Comparison of ENCODE assay signal across 2 cellular contexts in the genomic region with DNA sequence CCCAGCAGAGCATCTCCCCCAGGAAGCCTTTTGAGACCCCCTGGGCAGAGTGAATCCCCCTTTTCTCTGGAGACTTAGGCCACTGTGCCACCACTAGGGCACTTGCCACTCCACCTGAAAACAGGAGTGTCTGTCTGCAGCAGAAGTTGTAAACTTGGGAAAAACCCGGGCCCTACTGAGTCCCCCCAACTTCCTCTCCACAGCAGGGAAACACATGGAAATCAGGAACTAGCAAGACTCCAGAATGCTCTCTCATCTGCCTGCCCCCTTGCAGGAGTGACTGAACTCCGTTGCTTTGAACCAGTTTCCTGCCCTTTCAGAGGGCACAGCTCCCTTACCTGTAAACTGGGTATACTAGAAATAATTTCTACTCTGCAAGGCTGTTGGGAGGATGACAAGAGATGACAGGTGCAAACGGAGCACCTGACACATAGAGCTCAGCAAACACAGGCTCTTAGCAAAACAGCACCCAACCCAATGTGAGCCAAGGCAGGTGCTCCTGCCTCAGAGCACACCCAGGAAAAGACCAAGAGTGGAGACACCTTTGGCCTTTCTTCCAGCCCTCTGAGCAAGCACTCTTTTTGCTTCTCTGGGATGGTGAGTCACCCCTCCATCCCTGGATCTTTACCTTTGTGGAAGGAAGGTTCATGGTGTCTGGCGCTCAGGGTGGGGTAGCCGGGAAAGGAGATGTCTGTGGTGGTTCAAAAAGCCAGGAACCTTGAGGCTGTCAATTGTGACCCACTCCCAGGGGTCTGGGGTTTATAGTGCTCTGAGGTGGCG.
TF ChIP-seq lines count a peak whose summit lies in the region.

A gene with protein sequence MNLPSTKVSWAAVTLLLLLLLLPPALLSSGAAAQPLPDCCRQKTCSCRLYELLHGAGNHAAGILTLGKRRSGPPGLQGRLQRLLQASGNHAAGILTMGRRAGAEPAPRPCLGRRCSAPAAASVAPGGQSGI (minus strand): TSS at position 736 of the 780 bp plus-strand sequence. CDS start 87 bp downstream, at position 649.

TF ChIP-seq in IMR-90, 13 proteins besides CTCF, POLR2A, EP300 and RAD21:
- no peak for TF ChIP-seq RFX5 (IDR thresholded peaks at IDR 0.05; ENCODE audit: low read depth, low read length)
- no peak for TF ChIP-seq MAFK (IDR thresholded peaks at IDR 0.05; ENCODE audit: low read depth, low read length)
- TF ChIP-seq NFE2L2 (IDR thresholded peaks at IDR 0.05; ENCODE audit: low read depth, low read length): no peak
- no peak for TF ChIP-seq ELK1 (IDR thresholded peaks at IDR 0.05; ENCODE audit: borderline replicate concordance, low read depth, low read length)
- no peak for TF ChIP-seq MAZ (IDR thresholded peaks at IDR 0.05; ENCODE audit: borderline replicate concordance, low read depth, low read length)
- no peak for TF ChIP-seq MXI1 (IDR thresholded peaks at IDR 0.05; ENCODE audit: borderline replicate concordance, low read depth, low read length)
- TF ChIP-seq CEBPB (IDR thresholded peaks at IDR 0.05; ENCODE audit: low read depth, low read length): no peak
- TF ChIP-seq CHD1 (IDR thresholded peaks at IDR 0.05; ENCODE audit: low read depth, low read length): no peak
- no peak for TF ChIP-seq RCOR1 (IDR thresholded peaks at IDR 0.05; ENCODE audit: insufficient replicate concordance, low read length)
- TF ChIP-seq FOS (IDR thresholded peaks at IDR 0.05; ENCODE audit: low read depth, low read length): no peak
- no peak for TF ChIP-seq USF2 (IDR thresholded peaks at IDR 0.05; ENCODE audit: low read depth, low read length)
- TF ChIP-seq BHLHE40 (IDR thresholded peaks at IDR 0.05; ENCODE audit: low read depth, low read length): no peak
- TF ChIP-seq SMC3 (IDR thresholded peaks at IDR 0.05; ENCODE audit: low read depth, low read length): no peak

TF ChIP-seq in K562, 482 proteins besides CTCF, POLR2A, EP300 and RAD21:
- TF ChIP-seq SRF (CRISPR knock-in tag; IDR thresholded peaks at IDR 0.05) (no peak), ATF3 (IDR thresholded peaks at IDR 0.05) (peak; percentile 55), ATF3 (CRISPR knock-in tag; conservative IDR thresholded peaks at IDR 0.05) (no peak), ATF2 (CRISPR knock-in tag; IDR thresholded peaks at IDR 0.05) (no peak), HNRNPK (IDR thresholded peaks at IDR 0.05; ENCODE audit: low read depth, low read length, poor library complexity, severe bottlenecking) (no peak), MYBL2 (IDR thresholded peaks at IDR 0.05; ENCODE audit: low read depth) (no peak), MYBL2 (CRISPR knock-in tag; IDR thresholded peaks at IDR 0.05; ENCODE audit: borderline replicate concordance) (no peak), SPI1 (IDR thresholded peaks at IDR 0.05; ENCODE audit: borderline replicate concordance, low read depth, low read length) (peak; percentile 58; the same call in 1 of the 2 replicates), THRAP3 (IDR thresholded peaks at IDR 0.05; ENCODE audit: borderline replicate concordance) (no peak)
